Comparison of ENCODE assay signal across 16 cellular contexts in the genomic region with DNA sequence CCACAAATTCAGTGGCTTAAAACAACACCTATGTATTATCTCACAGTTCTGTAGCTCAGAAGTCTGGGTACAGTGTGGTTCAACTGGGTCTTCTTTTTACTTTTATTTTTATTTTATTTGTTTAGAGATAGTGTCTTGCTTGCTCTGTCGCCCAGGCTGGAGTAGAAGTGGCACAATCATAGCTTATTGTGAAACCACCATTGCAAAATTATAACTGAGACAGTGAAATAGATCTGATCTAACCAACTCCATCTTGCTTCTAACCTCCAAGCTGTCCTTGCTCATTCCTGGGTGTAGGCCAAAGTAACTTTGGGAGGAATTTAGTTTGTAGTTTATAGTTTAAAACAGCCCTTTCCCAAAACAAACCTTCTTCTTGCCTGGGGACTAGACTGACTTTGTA.
DNase-seq lines count a peak whose midpoint lies in the region; ATAC-seq and TF ChIP-seq lines count a peak whose summit lies in the region.
"Had no signal": no experiment of that assay in that cellular context is flagged by ENCODE, and none has a peak within 500 bp of the region (broad histone marks: within the 10 kb centered on the region; RNA-seq: fewer than 3 reads in every experiment).

No MANE protein-coding gene starts in this region.

- peaks cover 16% of the 10 kb centered on the region for H3K27me3 Mint-ChIP-seq in activated T-cell treated with anti-CD3 and anti-CD28 coated beads, Interleukin-2, amount 50 U/mL, for 72 hours (ENCODE audit: low read depth)
- H3K27me3 Mint-ChIP-seq: activated CD4-positive, alpha-beta memory T cell treated with anti-CD3 and anti-CD28 coated beads, Interleukin-2, amount 10 ng/mL, durations not matched to agents 7 days and 5 days had no signal

- H3K27ac Mint-ChIP-seq in activated T-cell treated with anti-CD3 and anti-CD28 coated beads, Interleukin-2, amount 50 U/mL, for 72 hours: no peak overlapping the region
- H3K27ac Mint-ChIP-seq: activated CD4-positive, alpha-beta memory T cell treated with anti-CD3 and anti-CD28 coated beads, Interleukin-2, amount 10 ng/mL, durations not matched to agents 7 days and 5 days; activated naive CD4-positive, alpha-beta T cell treated with anti-CD3 and anti-CD28 coated beads, Interleukin-2, amount 50 U/mL, for 72 hours had no signal

- no peaks in the 10 kb centered on the region for H3K36me3 Mint-ChIP-seq in activated T-cell treated with anti-CD3 and anti-CD28 coated beads, Interleukin-2, amount 50 U/mL, for 72 hours (ENCODE audit: insufficient read depth in 2 of 2)
- H3K36me3 Mint-ChIP-seq: activated naive CD4-positive, alpha-beta T cell treated with anti-CD3 and anti-CD28 coated beads, Interleukin-2, amount 50 U/mL, for 72 hours had no signal

- H4K20me1 ChIP-seq in smooth muscle cell (ENCODE audit: low read depth): no peaks in the 10 kb centered on the region

- H2AFZ ChIP-seq in smooth muscle cell (ENCODE audit: low read depth): no peak overlapping the region

- no peaks in the 10 kb centered on the region for H3K79me2 ChIP-seq in smooth muscle cell (ENCODE audit: low read depth)

- H3K4me1 Mint-ChIP-seq in activated T-cell treated with anti-CD3 and anti-CD28 coated beads, Interleukin-2, amount 50 U/mL, for 72 hours (ENCODE audit: low read depth): no peaks in the 10 kb centered on the region
- H3K4me1 Mint-ChIP-seq: activated CD4-positive, alpha-beta memory T cell treated with anti-CD3 and anti-CD28 coated beads, Interleukin-2, amount 10 ng/mL, durations not matched to agents 7 days and 5 days had no signal

- DNase-seq in HCEC 1CT (peak; percentile 48), fibroblast of peridontal ligament (ENCODE audit: extremely low read depth) (peak; percentile 43), smooth muscle cell (lab: John Stamatoyannopoulos, UW; ENCODE audit: unreplicated experiment) (no peak), NCI-H1105 (lab: John Stamatoyannopoulos, UW) (no peak)
- DNase-seq in activated T-cell treated with anti-CD3 and anti-CD28 coated beads, Interleukin-2, amount 50 U/mL, for 72 hours: no peak
- DNase-seq: activated CD4-positive, alpha-beta memory T cell treated with anti-CD3 and anti-CD28 coated beads, Interleukin-2, amount 10 ng/mL, durations not matched to agents 7 days and 5 days; mucosa of descending colon; NCI-H2107; stimulated activated CD4-positive, alpha-beta T cell treated with anti-CD3 and anti-CD28 coated beads, Interleukin-4, amount 100 ng/mL, for 4 hours; T-helper 2 cell had no signal

- H3K27ac ChIP-seq in smooth muscle cell (ENCODE audit: low read depth): peak overlapping the region; percentile 29
- H3K27ac ChIP-seq: KMS-11 had no signal

- no peak overlapping the region for H3K9ac ChIP-seq in smooth muscle cell (ENCODE audit: low read depth)
- H3K9ac ChIP-seq: KMS-11 had no signal

- H3K36me3 ChIP-seq in smooth muscle cell (ENCODE audit: low read depth): no peaks in the 10 kb centered on the region
- H3K36me3 ChIP-seq: HAP-1 had no signal

- ATAC-seq in HG03039 (IDR thresholded peaks at IDR 0.05; ENCODE audit: unreplicated experiment): no peak
- ATAC-seq in activated T-cell treated with anti-CD3 and anti-CD28 coated beads, Interleukin-2, amount 50 U/mL, for 72 hours (replicated peaks in 1 of 2): no peak
- ATAC-seq in HG03565 (IDR thresholded peaks at IDR 0.05; ENCODE audit: unreplicated experiment): no peak
- ATAC-seq: activated naive CD4-positive, alpha-beta T cell treated with anti-CD3 and anti-CD28 coated beads, Interleukin-2, amount 50 U/mL, for 72 hours; mucosa of descending colon had no signal

- no peak overlapping the region for H3K4me3 Mint-ChIP-seq in activated T-cell treated with anti-CD3 and anti-CD28 coated beads, Interleukin-2, amount 50 U/mL, for 72 hours
- H3K4me3 Mint-ChIP-seq: activated CD4-positive, alpha-beta memory T cell treated with anti-CD3 and anti-CD28 coated beads, Interleukin-2, amount 10 ng/mL, durations not matched to agents 7 days and 5 days had no signal

- H3K27me3 ChIP-seq in smooth muscle cell (ENCODE audit: low read depth): no peaks in the 10 kb centered on the region

- 73% methylated on average over 1 of the region's 1 CpG for WGBS in smooth muscle cell (ENCODE audit: low lambda C conversion rate)

- H3K4me2 ChIP-seq in smooth muscle cell: no peak overlapping the region
- H3K4me2 ChIP-seq: KMS-11 had no signal

- H3K4me3 ChIP-seq in WI38 (ENCODE audit: low read depth, low read length) (peak overlapping the region; percentile 24; the same call in 1 of the 2 replicates), smooth muscle cell (no peak overlapping the region)
- H3K4me3 ChIP-seq: HAP-1, mucosa of descending colon had no signal

- no peaks in the 10 kb centered on the region for H3K9me3 ChIP-seq in smooth muscle cell (replicated peaks; ENCODE audit: low read depth)
- H3K9me3 ChIP-seq: HAP-1, mucosa of descending colon had no signal

- no peaks in the 10 kb centered on the region for H3K4me1 ChIP-seq in smooth muscle cell (ENCODE audit: low read depth)
- H3K4me1 ChIP-seq: HAP-1 had no signal

- H3F3A ChIP-seq in smooth muscle cell (ENCODE audit: low read depth): no peaks in the 10 kb centered on the region

- H3K9me3 Mint-ChIP-seq in activated T-cell treated with anti-CD3 and anti-CD28 coated beads, Interleukin-2, amount 50 U/mL, for 72 hours: no peaks in the 10 kb centered on the region
- H3K9me3 Mint-ChIP-seq: activated CD4-positive, alpha-beta memory T cell treated with anti-CD3 and anti-CD28 coated beads, Interleukin-2, amount 10 ng/mL, durations not matched to agents 7 days and 5 days; activated naive CD4-positive, alpha-beta T cell treated with anti-CD3 and anti-CD28 coated beads, Interleukin-2, amount 50 U/mL, for 72 hours had no signal

- no peak for TF ChIP-seq CTCF in WI38 (IDR thresholded peaks at IDR 0.05; ENCODE audit: low read depth, low read length)
- TF ChIP-seq CTCF in smooth muscle cell (IDR thresholded peaks at IDR 0.05; ENCODE audit: borderline replicate concordance, insufficient read depth, poor library complexity, severe bottlenecking): no peak

Comparison
In these comparisons a context has a peak if more than half of its experiments do, and no peak if none do; other contexts are left out.
1. DNase-seq: peak in HCEC 1CT (single experiment) and fibroblast of peridontal ligament (single experiment); none in smooth muscle cell (single experiment), NCI-H1105 (single experiment) and activated T-cell treated with anti-CD3 and anti-CD28 coated beads, Interleukin-2, amount 50 U/mL, for 72 hours (0 of 2).